9 cellular contexts compared by ENCODE assay signal in the genomic region with DNA sequence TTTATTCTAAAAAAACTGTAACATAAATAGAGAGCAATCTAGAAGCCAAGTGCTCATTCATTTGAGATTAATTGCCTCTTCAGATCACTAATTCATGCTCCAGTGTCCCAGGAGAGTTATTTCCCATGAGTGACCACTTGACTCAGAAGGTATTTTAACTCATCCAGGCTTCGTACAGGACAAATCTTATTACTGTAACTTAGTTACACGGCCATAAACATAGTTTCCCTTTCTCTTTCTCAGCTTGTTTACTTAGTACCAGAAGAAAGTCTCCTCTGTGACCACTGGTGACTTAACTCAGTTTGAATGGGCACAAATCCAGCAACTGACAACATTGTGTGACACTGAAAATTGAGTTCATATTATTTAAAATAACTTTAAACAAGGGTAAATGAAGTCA. TPM values are rescaled to one million over a fixed set of nuclear protein-coding genes. Genes with fewer than 3 reads are reported as not detected.
A peak's percentile ranks its signal among the peaks of the same experiment; 100 is the strongest.
DNase-seq lines count a peak whose midpoint lies in the region; ATAC-seq, FAIRE-seq and TF ChIP-seq lines count a peak whose summit lies in the region.
"Had no signal": no experiment of that assay in that cellular context is flagged by ENCODE, and none has a peak within 500 bp of the region (broad histone marks: within the 10 kb centered on the region; RNA-seq: fewer than 3 reads in every experiment).

No MANE protein-coding gene starts in this region.

- H2BK120ac ChIP-seq in H9 (ENCODE audit: low read depth, low read length, poor library complexity, severe bottlenecking): no peak overlapping the region

- H4K20me1 ChIP-seq in GM12878 (ENCODE audit: control insufficient read depth, insufficient read depth): no peaks in the 10 kb centered on the region
- no peaks in the 10 kb centered on the region for H4K20me1 ChIP-seq in H9 (ENCODE audit: control insufficient read depth, insufficient read depth, insufficient read length)

- ATAC-seq in GM21360 (IDR thresholded peaks at IDR 0.05; ENCODE audit: unreplicated experiment) (peak; percentile 74), HG03558 (IDR thresholded peaks at IDR 0.05; ENCODE audit: extremely low read depth, unreplicated experiment) (peak; percentile 61), GM12878 (peak; percentile 83)

- no peaks in the 10 kb centered on the region; the same call in 1 of the 2 replicates for H3K27me3 Mint-ChIP-seq in H9 (ENCODE audit: low read depth)

- H3K9me3 Mint-ChIP-seq in H9: no peaks in the 10 kb centered on the region

- SMC1A ChIA-PET in GM12878 (lab: Charles Lee; ENCODE audit: uncharacterized antibody, unreplicated experiment): interaction anchor here (0.9 to 5.1 kb wide), 4 partner anchors 10 to 544 kb away, joined by 3 to 84 read pairs (median 6); no protein-coding TSS in a partner anchor

- in situ Hi-C loops in GM12878 (cut with MboI): loop anchor here (5.0 to 25.0 kb wide), 2 partner anchors 545 to 1600 kb away; no protein-coding TSS in a partner anchor

- RAD21 ChIA-PET in GM12878 (lab: Charles Lee; ENCODE audit: unreplicated experiment): interaction anchor here (0.8 to 4.2 kb wide), 3 partner anchors 523 to 545 kb away, joined by 3 to 50 read pairs (median 6); a partner anchor contains a TSS

- H3K27ac ChIP-seq in ACC112 (ENCODE audit: low read depth, low read length) (peak overlapping the region; percentile 63), GM12878 (ENCODE audit: control insufficient read depth, insufficient read depth) (no peak overlapping the region), H9 (ENCODE audit: insufficient read length, low read depth, low read length) (no peak overlapping the region)

- no peaks in the 10 kb centered on the region for H3K79me2 ChIP-seq in ACC112 (ENCODE audit: control insufficient read depth, insufficient read depth, low read length, unreplicated experiment)
- no peaks in the 10 kb centered on the region for H3K79me2 ChIP-seq in GM12878 (ENCODE audit: control insufficient read depth, insufficient read depth, low read length)
- no peaks in the 10 kb centered on the region for H3K79me2 ChIP-seq in H9 (ENCODE audit: insufficient read depth, low read length)

- no peak overlapping the region for H3T11ph ChIP-seq in H9 (ENCODE audit: low read length)

- no peak overlapping the region for H2BK12ac ChIP-seq in H9 (ENCODE audit: insufficient read length, low read depth, low read length)

- H3K9ac ChIP-seq in GM12878 (ENCODE audit: control insufficient read depth, insufficient read depth, low read length): no peak overlapping the region
- no peak overlapping the region for H3K9ac ChIP-seq in H9 (ENCODE audit: extremely low read depth, insufficient read length, low read length)

- no peak overlapping the region for H3K23ac ChIP-seq in H9 (ENCODE audit: insufficient read length, low read depth, low read length)

- no peaks in the 10 kb centered on the region for H3K79me1 ChIP-seq in H9 (ENCODE audit: insufficient read depth, low read depth, low read length, poor library complexity, severe bottlenecking)

- intact Hi-C loops in GM12878 (cut with micrococcal nuclease; ENCODE audit: unreplicated experiment): loop anchor here (5.0 kb wide), 4 partner anchors 125 to 635 kb away; a partner anchor contains a TSS

- no peak overlapping the region for H2BK20ac ChIP-seq in H9 (ENCODE audit: low read depth, low read length, poor library complexity, severe bottlenecking)

- H4K8ac ChIP-seq in H9 (replicated peaks; ENCODE audit: insufficient read length, low read depth, low read length): no peak overlapping the region

- no peak overlapping the region for H3K18ac ChIP-seq in H9 (ENCODE audit: insufficient read length, low read depth, low read length)

- no peak overlapping the region for H4K5ac ChIP-seq in H9 (ENCODE audit: insufficient read length, low read depth, low read length)

- no peaks in the 10 kb centered on the region for H3K4me1 Mint-ChIP-seq in H9

- no TSS peak for BruUV-seq in GM12878 (replicated peaks; lab: Mats Ljungman, UMichigan)

- POLR2A ChIA-PET in GM12878 (lab: Charles Lee): no interaction called here

- H3K27ac Mint-ChIP-seq in H9: no peak overlapping the region

- no peaks in the 10 kb centered on the region for H3K9me3 ChIP-seq in GM12878 (replicated peaks; ENCODE audit: control insufficient read depth, insufficient read depth, low read length)
- H3K9me3 ChIP-seq in H9 (ENCODE audit: control insufficient read depth, low read depth, low read length): no peaks in the 10 kb centered on the region

- no peaks in the 10 kb centered on the region for H3K23me2 ChIP-seq in H9 (ENCODE audit: insufficient read length, low read depth, low read length, poor library complexity, severe bottlenecking)

- no peak overlapping the region for H2BK5ac ChIP-seq in H9 (ENCODE audit: insufficient read length, low read length)

- peaks cover 15% of the 10 kb centered on the region for H3K4me1 ChIP-seq in ACC112 (ENCODE audit: control insufficient read depth, insufficient read depth, low read length, unreplicated experiment)
- H3K4me1 ChIP-seq in GM12878 (ENCODE audit: control insufficient read depth, insufficient read depth, low read length): no peaks in the 10 kb centered on the region
- H3K4me1 ChIP-seq in H9 (ENCODE audit: insufficient read depth, low read length): no peaks in the 10 kb centered on the region

- H3K36me3 ChIP-seq in ACC112 (ENCODE audit: insufficient read depth, low read length) (no peaks in the 10 kb centered on the region), GM12878 (ENCODE audit: control insufficient read depth in 2 of 2, insufficient read depth in 2 of 2, low read length in 1 of 2) (peaks cover 0 to 8% of the 10 kb centered on the region in 2 experiments; a peak in 1 of 4 replicates)

- H3K4me3 Mint-ChIP-seq in H9: no peak overlapping the region

- H4K91ac ChIP-seq in H9 (ENCODE audit: insufficient read length, low read depth, low read length): no peak overlapping the region

- WGBS in GM12878 (ENCODE audit: insufficient coverage, insufficient replicate concordance, low lambda C conversion rate, missing lambda C conversion rate): 3% methylated on average over 2 of the region's 2 CpGs
- WGBS in H9 (ENCODE audit: extremely low coverage, insufficient read length, low lambda C conversion rate): no CpG with 5 or more reads among the region's 2 CpGs

- no peak overlapping the region for H3K4ac ChIP-seq in H9 (ENCODE audit: low read depth, low read length)

- no peak overlapping the region for H2BK15ac ChIP-seq in H9 (ENCODE audit: low read depth, low read length)

- H3K36me3 Mint-ChIP-seq in H9 (ENCODE audit: insufficient read depth in 1 of 3, low read depth in 3 of 3): no peaks in the 10 kb centered on the region; a peak in 1 of 7 replicates

- TF ChIP-seq CTCF in GM12878 (IDR thresholded peaks at IDR 0.05 in 2 of 3, conservative IDR thresholded peaks at IDR 0.05 in 1 of 3; ENCODE audit: control insufficient read depth in 2 of 3, extremely low read depth in 1 of 3, insufficient read depth in 1 of 3, low read depth in 3 of 3, low read length in 3 of 3) (no peak), H9 (conservative IDR thresholded peaks at IDR 0.05) (no peak)

- CTCF ChIA-PET in GM12878 (lab: Yijun Ruan, JAX): interaction anchor here (1.3 to 5.2 kb wide), 5 partner anchors 11 to 1579 kb away, joined by 3 to 166 read pairs (median 7); no protein-coding TSS in a partner anchor

- H3K4me3 ChIP-seq in ACC112 (ENCODE audit: low read depth, low read length) (peak overlapping the region; percentile 52), GM12878 (no peak overlapping the region)

- TF ChIP-seq POLR2A in GM12878 (IDR thresholded peaks at IDR 0.05; ENCODE audit: low read depth, low read length): no peak

- TF ChIP-seq EP300 in GM12878 (IDR thresholded peaks at IDR 0.05; ENCODE audit: borderline replicate concordance in 1 of 2, control insufficient read depth in 1 of 2, low read depth in 2 of 2, low read length in 2 of 2): no peak

- H3K4me2 ChIP-seq in GM12878 (ENCODE audit: control insufficient read depth, insufficient read depth) (peak overlapping the region; percentile 15; the same call in 1 of the 2 replicates), H9 (ENCODE audit: insufficient read depth, insufficient read length, low read length) (no peak overlapping the region)

- H3K27me3 ChIP-seq in ACC112 (ENCODE audit: insufficient read depth, low read length) (no peaks in the 10 kb centered on the region), GM12878 (replicated peaks in 1 of 2; ENCODE audit: control insufficient read depth in 2 of 2, insufficient read depth in 2 of 2, low read length in 1 of 2) (no peaks in the 10 kb centered on the region), H9 (ENCODE audit: insufficient read depth, low read length) (no peaks in the 10 kb centered on the region)

- no peak for TF ChIP-seq RAD21 in GM12878 (IDR thresholded peaks at IDR 0.05; ENCODE audit: insufficient read depth, low read depth, low read length)

- FAIRE-seq in GM12878 (lab: Jason Lieb, UNC): no peak

- no peak overlapping the region for H2AK5ac ChIP-seq in H9 (ENCODE audit: insufficient read length, low read length)

- no peak overlapping the region for H3K56ac ChIP-seq in H9 (ENCODE audit: insufficient read length, low read depth, low read length)

- H2AFZ ChIP-seq in ACC112 (ENCODE audit: low read length, unreplicated experiment) (peak overlapping the region; percentile 62), GM12878 (ENCODE audit: control insufficient read depth, low read depth, low read length) (peak overlapping the region; percentile 7; the same call in 1 of the 2 replicates), H9 (ENCODE audit: low read length) (no peak overlapping the region)

- DNase-seq in GM12878 (ENCODE audit: low read depth, low spot score): no peak
- no peak for DNase-seq in stimulated activated CD4-positive, alpha-beta T cell treated with anti-CD3 and anti-CD28 coated beads, Interleukin-4, amount 100 ng/mL, for 4 hours
- no peak for DNase-seq in mucosa of gallbladder (ENCODE audit: low spot score)
- no peak for DNase-seq in stimulated activated naive CD4-positive, alpha-beta T cell treated with Interleukin-2 at 50 U/mL for 16 hours (lab: John Stamatoyannopoulos, UW)
- no peak for DNase-seq in H9
- DNase-seq: C1 segment of cervical spinal cord had no signal

- no peak overlapping the region for H3K14ac ChIP-seq in H9 (ENCODE audit: insufficient read depth, low read length)

RNA-seq across cellular contexts. Expression of a gene that starts 25.3 kb away (rescaled TPM):
- 56.5 and 84.0 TPM in 2 replicates for total RNA-seq in GM12878 (2013; cell fraction: nucleolus; rRNA removed)
- total RNA-seq in GM12878 (2014; rRNA removed) (112 and 127 TPM in 2 replicates), GM12878 (2014; rRNA removed; fragmentation: Illumina TruSeq; extraction: Trizol) (135 and 139 TPM in 2 replicates), GM12878 (2021) (98.5 and 106 TPM in 2 replicates), mucosa of gallbladder (74.2 TPM), H9 (2021) (149 TPM in 2 replicates)
- 90.6 TPM for polyA plus RNA-seq in GM12878 (2011; ENCODE audit: low read depth)
- polyA plus RNA-seq in GM12878 (2011; rRNA removed) (154 and 227 TPM in 2 replicates), GM12878 (2014; fragmentation: Illumina TruSeq; extraction: Trizol) (128 and 133 TPM in 2 replicates), GM12878 (2014; fragmentation: Nextera tagmentation; extraction: Ambion mirVana) (100 to 1,000 TPM; 292 to 415 TPM), GM12878 (2014; rRNA removed) (77.1 and 93.6 TPM in 2 replicates), GM12878 (2016; fragmentation: Nextera tagmentation; extraction: Ambion mirVana) (100 to 1,000 TPM; 183 to 185 TPM)
- 56.8 TPM in 2 replicates for polyA plus RNA-seq in GM12878 (2011; cell fraction: cytosol; rRNA removed)
- polyA plus RNA-seq in GM12878 (2011; cell fraction: nucleus; rRNA removed): 46.2 and 57.3 TPM in 2 replicates
- 122 and 128 TPM in 2 replicates for polyA plus RNA-seq in GM12878 (2012)
- polyA minus RNA-seq in GM12878 (2011; rRNA and poly(A)+ RNA removed): 102 and 103 TPM in 2 replicates
- 34.7 and 37.4 TPM in 2 replicates for polyA minus RNA-seq in GM12878 (2011; cell fraction: cytosol; rRNA and poly(A)+ RNA removed)
- 35.3 and 56.3 TPM in 2 replicates for polyA minus RNA-seq in GM12878 (2011; cell fraction: nucleus; rRNA and poly(A)+ RNA removed)
